Comparison of ENCODE assay signal across 18 cellular contexts in genomic region chr5:139284295-139284694, GRCh38. TPM values are rescaled to one million over a fixed set of nuclear protein-coding genes. Genes with fewer than 3 reads are reported as not detected.
DNase-seq lines count a peak whose midpoint lies in the region; ATAC-seq, FAIRE-seq and TF ChIP-seq lines count a peak whose summit lies in the region.
"Had no signal": no experiment of that assay in that cellular context is flagged by ENCODE, and none has a peak within 500 bp of the region (broad histone marks: within the 10 kb centered on the region; RNA-seq: fewer than 3 reads in every experiment).

No MANE protein-coding gene starts in this region.

- H2BK20ac ChIP-seq in H1 (ENCODE audit: low read length) = no peak overlapping the region

- no peak overlapping the region for H4K5ac ChIP-seq in H1 (ENCODE audit: insufficient read length, low read depth, low read length)

- no peaks in the 10 kb centered on the region; the same call in 1 of the 2 replicates for H3K79me1 ChIP-seq in H1 (ENCODE audit: low read depth, low read length)

- TF ChIP-seq CTCF in H1 (IDR thresholded peaks at IDR 0.05; ENCODE audit: control extremely low read depth in 1 of 3, insufficient read depth in 1 of 3, low read depth in 1 of 3, low read length in 3 of 3) = no peak
- TF ChIP-seq CTCF in gastrocnemius medialis (IDR thresholded peaks at IDR 0.05 in 4 of 5, conservative IDR thresholded peaks at IDR 0.05 in 1 of 5) = no peak

- H4K20me1 ChIP-seq in H1 (replicated peaks in 1 of 2; ENCODE audit: control insufficient read depth in 1 of 2, insufficient read depth in 2 of 2, low read length in 2 of 2) = peaks cover 14 to 20% of the 10 kb centered on the region in 2 experiments

- no peak overlapping the region for H3K4ac ChIP-seq in H1 (replicated peaks; ENCODE audit: insufficient read length, low read depth, low read length)

- no peak overlapping the region for H4K8ac ChIP-seq in H1 (ENCODE audit: extremely low read depth, insufficient read depth, low read length)

- no peak overlapping the region for H3K56ac ChIP-seq in H1 (replicated peaks; ENCODE audit: insufficient read length, low read depth, low read length)

- H3K4me3 Mint-ChIP-seq in activated T-cell treated with anti-CD3 and anti-CD28 coated beads, Interleukin-2, amount 50 U/mL, for 24 hours = no peak overlapping the region
- H3K4me3 Mint-ChIP-seq in activated T-cell treated with anti-CD3 and anti-CD28 coated beads, Interleukin-2, amount 50 U/mL, for 4 hours = no peak overlapping the region
- H3K4me3 Mint-ChIP-seq: CD14-positive monocyte; CD4-positive, alpha-beta memory T cell had no signal

- intact Hi-C loops in gastrocnemius medialis (cut with DNase I; ENCODE audit: low total_unique reads) (no loop called here), posterior cingulate gyrus (cut with DNase I) (no loop called here)

- H3K36me3 Mint-ChIP-seq in activated T-cell treated with anti-CD3 and anti-CD28 coated beads, Interleukin-2, amount 50 U/mL, for 24 hours (ENCODE audit: low read depth) = peaks cover 86% of the 10 kb centered on the region
- H3K36me3 Mint-ChIP-seq in activated T-cell treated with anti-CD3 and anti-CD28 coated beads, Interleukin-2, amount 50 U/mL, for 4 hours (ENCODE audit: insufficient read depth) = peaks cover 52% of the 10 kb centered on the region

- FAIRE-seq in H1 (lab: Jason Lieb, UNC) = no peak
- FAIRE-seq: GM19239, H54 had no signal

- no peaks in the 10 kb centered on the region for H3K9me3 Mint-ChIP-seq in activated T-cell treated with anti-CD3 and anti-CD28 coated beads, Interleukin-2, amount 50 U/mL, for 24 hours
- H3K9me3 Mint-ChIP-seq in activated T-cell treated with anti-CD3 and anti-CD28 coated beads, Interleukin-2, amount 50 U/mL, for 4 hours = no peaks in the 10 kb centered on the region
- H3K9me3 Mint-ChIP-seq: CD4-positive, alpha-beta memory T cell had no signal

- peak overlapping the region; percentile 42; the same call in 1 of the 2 replicates for H3K27ac ChIP-seq in SK-N-MC
- no peak overlapping the region for H3K27ac ChIP-seq in H1 (ENCODE audit: low read depth, low read length)
- H3K27ac ChIP-seq in gastrocnemius medialis = peak overlapping the region; percentile 92 to 98 (median 97)
- H3K27ac ChIP-seq: 22Rv1, BLaER1 had no signal

- H2BK120ac ChIP-seq in H1 (replicated peaks; ENCODE audit: low read depth, low read length) = no peak overlapping the region

- no peak for TF ChIP-seq EP300 in H1 (IDR thresholded peaks at IDR 0.05; ENCODE audit: borderline replicate concordance in 1 of 2, low read depth in 2 of 2, low read length in 2 of 2)

- peaks cover 0 to 9% of the 10 kb centered on the region in 2 experiments; a peak in 1 of 4 replicates for H3K79me2 ChIP-seq in H1 (ENCODE audit: control insufficient read depth in 1 of 2, insufficient read depth in 2 of 2, low read length in 2 of 2)

- H3K27me3 ChIP-seq in H1 (replicated peaks in 1 of 4; ENCODE audit: control insufficient read depth in 3 of 4, extremely low read depth in 1 of 4, insufficient read depth in 3 of 4, low read length in 3 of 4) = no peaks in the 10 kb centered on the region
- no peaks in the 10 kb centered on the region for H3K27me3 ChIP-seq in gastrocnemius medialis
- H3K27me3 ChIP-seq: BLaER1 had no signal

- no peak for TF ChIP-seq RAD21 in H1 (IDR thresholded peaks at IDR 0.05 in 1 of 2, conservative IDR thresholded peaks at IDR 0.05 in 1 of 2; ENCODE audit: low read depth in 2 of 2, low read length in 2 of 2)

- ATAC-seq in activated T-cell treated with anti-CD3 and anti-CD28 coated beads, Interleukin-2, amount 50 U/mL, for 4 hours = no peak
- ATAC-seq in gastrocnemius medialis = no peak

- no peak overlapping the region for H2BK12ac ChIP-seq in H1 (ENCODE audit: low read depth, low read length)

- DNase-seq in activated T-cell treated with anti-CD3 and anti-CD28 coated beads, Interleukin-2, amount 50 U/mL, for 24 hours = no peak
- DNase-seq in activated T-cell treated with anti-CD3 and anti-CD28 coated beads, Interleukin-2, amount 50 U/mL, for 4 hours = no peak
- no peak for DNase-seq in SK-N-MC (ENCODE audit: low read depth, low spot score)
- DNase-seq in H1 (ENCODE audit: low read depth in 1 of 2, low spot score in 2 of 2) = peak in 1 of 2 experiments; percentile 35
- no peak for DNase-seq in gastrocnemius medialis
- DNase-seq in posterior cingulate gyrus = no peak
- no peak for DNase-seq in globus pallidus (ENCODE audit: low spot score)
- DNase-seq in NCI-H69 (lab: John Stamatoyannopoulos, UW) = no peak
- DNase-seq: CD4-positive, alpha-beta memory T cell; DMS153; DMS79; GDM1; HCEC 1CT had no signal

- no peak overlapping the region for H2BK15ac ChIP-seq in H1 (ENCODE audit: low read length)

- no peak overlapping the region for H3K14ac ChIP-seq in H1 (ENCODE audit: insufficient read length)

- H3K4me2 ChIP-seq in H1 (ENCODE audit: insufficient read depth in 1 of 2, low read depth in 2 of 2, low read length in 2 of 2) = no peak overlapping the region
- H3K4me2 ChIP-seq: BLaER1 had no signal

- no peak overlapping the region for H2AFZ ChIP-seq in H1 (ENCODE audit: low read length)

- no peak overlapping the region for H2BK5ac ChIP-seq in H1 (ENCODE audit: low read depth, low read length)

- no peaks in the 10 kb centered on the region for H3K23me2 ChIP-seq in H1 (ENCODE audit: low read depth, low read length)

- H3K4me1 Mint-ChIP-seq in activated T-cell treated with anti-CD3 and anti-CD28 coated beads, Interleukin-2, amount 50 U/mL, for 24 hours (ENCODE audit: low read depth) = peaks cover 44% of the 10 kb centered on the region
- peaks cover 2% of the 10 kb centered on the region for H3K4me1 Mint-ChIP-seq in activated T-cell treated with anti-CD3 and anti-CD28 coated beads, Interleukin-2, amount 50 U/mL, for 4 hours (ENCODE audit: low read depth)

- in situ Hi-C loops in gastrocnemius medialis (cut with MboI; ENCODE audit: low sequenced_read_pairs in 4 of 4) = no loop called here

- no peaks in the 10 kb centered on the region for H3K27me3 Mint-ChIP-seq in activated T-cell treated with anti-CD3 and anti-CD28 coated beads, Interleukin-2, amount 50 U/mL, for 24 hours
- no peaks in the 10 kb centered on the region for H3K27me3 Mint-ChIP-seq in activated T-cell treated with anti-CD3 and anti-CD28 coated beads, Interleukin-2, amount 50 U/mL, for 4 hours (ENCODE audit: low read depth)
- H3K27me3 Mint-ChIP-seq: CD4-positive, alpha-beta memory T cell had no signal

- H3K9me3 ChIP-seq in SK-N-MC (ENCODE audit: low read depth, low read length) (no peaks in the 10 kb centered on the region), H1 (ENCODE audit: insufficient read depth in 2 of 2, low read depth in 1 of 2, low read length in 1 of 2) (no peaks in the 10 kb centered on the region), gastrocnemius medialis (no peaks in the 10 kb centered on the region)
- H3K9me3 ChIP-seq: BLaER1 had no signal

- no peak overlapping the region for H4K91ac ChIP-seq in H1 (replicated peaks; ENCODE audit: insufficient read length, low read length)

- H3K36me3 ChIP-seq in SK-N-MC (ENCODE audit: insufficient read depth, low read length) (peaks cover 76% of the 10 kb centered on the region), H1 (ENCODE audit: control insufficient read depth in 2 of 4, insufficient read depth in 4 of 4, low read length in 3 of 4) (peaks cover 32 to 66% (median 55%) of the 10 kb centered on the region in 4 experiments), gastrocnemius medialis (peaks cover 0 to 53% of the 10 kb centered on the region in 2 donors)

- H3K27ac Mint-ChIP-seq in activated T-cell treated with anti-CD3 and anti-CD28 coated beads, Interleukin-2, amount 50 U/mL, for 24 hours = peak overlapping the region; percentile 47

- WGBS in H1 (ENCODE audit: extremely low coverage in 1 of 2, insufficient coverage in 1 of 2, insufficient read length in 1 of 2, insufficient replicate concordance in 2 of 2, low coverage in 1 of 2, low lambda C conversion rate in 2 of 2, missing lambda C conversion rate in 1 of 2), 2 experiments = 96% methylated on average over 8 of the region's 8 CpGs; no CpG with 5 or more reads in 1 of the 2 experiments

- no peak overlapping the region for H3K4me3 ChIP-seq in SK-N-MC
- no peak overlapping the region for H3K4me3 ChIP-seq in H1 (ENCODE audit: extremely low read depth in 1 of 4, insufficient read depth in 2 of 4, low read depth in 3 of 4, low read length in 4 of 4)
- no peak overlapping the region for H3K4me3 ChIP-seq in gastrocnemius medialis
- H3K4me3 ChIP-seq: BLaER1 had no signal

- H3K9ac ChIP-seq in SK-N-MC (ENCODE audit: insufficient read length) (no peak overlapping the region), H1 (replicated peaks in 1 of 4; ENCODE audit: extremely low read depth in 1 of 4, low read depth in 3 of 4, low read length in 3 of 4) (no peak overlapping the region)
- H3K9ac ChIP-seq: BLaER1 had no signal

- CTCF ChIA-PET in H1 (lab: Charles Lee; ENCODE audit: partially characterized antibody) = interaction anchor here (0.6 to 1.3 kb wide), 2 partner anchors 9 to 633 kb away, joined by 3 read pairs; partner anchors contain the start of gene MATR3

- H3K23ac ChIP-seq in H1 (ENCODE audit: insufficient read length) = no peak overlapping the region

- H3K4me1 ChIP-seq in H1 (replicated peaks in 1 of 4; ENCODE audit: control insufficient read depth in 3 of 4, insufficient read depth in 4 of 4, low read length in 3 of 4) (no peaks in the 10 kb centered on the region), gastrocnemius medialis (peaks cover 33 to 45% of the 10 kb centered on the region in 2 donors)

- TF ChIP-seq POLR2A in H1 (IDR thresholded peaks at IDR 0.05; ENCODE audit: control extremely low read depth in 1 of 2, low read depth in 2 of 2, low read length in 2 of 2) (no peak), gastrocnemius medialis (IDR thresholded peaks at IDR 0.05) (no peak)

- H3K18ac ChIP-seq in H1 (ENCODE audit: extremely low read depth, low read length) = no peak overlapping the region

- POLR2A ChIA-PET in H1 (lab: Charles Lee; ENCODE audit: partially characterized antibody) = interaction anchor here (0.6 to 51.1 kb wide), 5 partner anchors 5 to 755 kb away, joined by 3 to 1766 read pairs (median 8); partner anchors contain the start of genes HSPA9, MATR3 and PAIP2

- no peak overlapping the region for H2AK5ac ChIP-seq in H1 (ENCODE audit: low read depth, low read length)

RNA-seq across cellular contexts. Expression of gene MATR3, which starts 9.2 kb away (rescaled TPM):
- total RNA-seq in activated T-cell treated with anti-CD3 and anti-CD28 coated beads, Interleukin-2, amount 50 U/mL, for 4 hours = 100 to 1,000 TPM; 201 to 208 (median 202) TPM
- 378 and 389 TPM in 2 replicates for total RNA-seq in H1 (2021; fragmentation: NEBNext Ultra II Directional; extraction: Animal tissue kit (Norgen Biotek cat#: 25700))
- polyA plus RNA-seq in H1 (2011; rRNA removed) = 90.6 and 116 TPM in 2 replicates
- polyA plus RNA-seq in H1 (2011; cell fraction: cytosol; rRNA removed) = 114 TPM
- polyA plus RNA-seq in H1 (2011; cell fraction: nucleus; rRNA removed) = 147 TPM
- polyA plus RNA-seq in H1 (2012, experiment 1 of 2) = 195 to 447 TPM (median 235 TPM) in 4 replicates
- 18.5 TPM for polyA plus RNA-seq in H1 (2012, experiment 2 of 2)
- polyA plus RNA-seq in H1 (2013, experiment 1 of 2) = 192 TPM
- 184 TPM for polyA plus RNA-seq in H1 (2013, experiment 2 of 2)
- 458 and 712 TPM in 2 replicates for polyA minus RNA-seq in H1 (2011; rRNA and poly(A)+ RNA removed)
- polyA minus RNA-seq in H1 (2011; cell fraction: cytosol; rRNA and poly(A)+ RNA removed) = 183 TPM
- polyA minus RNA-seq in H1 (2011; cell fraction: nucleus; rRNA and poly(A)+ RNA removed) = 431 TPM
- total RNA-seq in gastrocnemius medialis = 100 to 1,000 TPM; 115 to 188 (median 156) TPM

RNA-seq across cellular contexts. Expression of gene PAIP2, which starts 57.4 kb away (rescaled TPM):
- total RNA-seq in activated T-cell treated with anti-CD3 and anti-CD28 coated beads, Interleukin-2, amount 50 U/mL, for 4 hours = 10 to 100 TPM; 47.0 to 59.9 (median 50.5) TPM
- 157 and 162 TPM in 2 replicates for total RNA-seq in H1 (2021; fragmentation: NEBNext Ultra II Directional; extraction: Animal tissue kit (Norgen Biotek cat#: 25700))
- polyA plus RNA-seq in H1 (2011; rRNA removed) = 68.8 and 87.6 TPM in 2 replicates
- 136 TPM for polyA plus RNA-seq in H1 (2011; cell fraction: cytosol; rRNA removed)
- polyA plus RNA-seq in H1 (2011; cell fraction: nucleus; rRNA removed) = 27.6 TPM
- 124 to 174 TPM (median 156 TPM) in 4 replicates for polyA plus RNA-seq in H1 (2012, experiment 1 of 2)
- 26.4 TPM for polyA plus RNA-seq in H1 (2012, experiment 2 of 2)
- 144 TPM for polyA plus RNA-seq in H1 (2013, experiment 1 of 2)
- polyA plus RNA-seq in H1 (2013, experiment 2 of 2) = 149 TPM
- polyA minus RNA-seq in H1 (2011; rRNA and poly(A)+ RNA removed) = 38.5 and 41.9 TPM in 2 replicates
- 72.4 TPM for polyA minus RNA-seq in H1 (2011; cell fraction: cytosol; rRNA and poly(A)+ RNA removed)
- 45.9 TPM for polyA minus RNA-seq in H1 (2011; cell fraction: nucleus; rRNA and poly(A)+ RNA removed)
- total RNA-seq in gastrocnemius medialis = 100 to 1,000 TPM; 111 to 148 (median 126) TPM
